ENCODE assay signal across 1 cellular context in genomic region chr9:135792268-135793128, GRCh38.
TF ChIP-seq lines count a peak whose summit lies in the region.

No MANE protein-coding gene starts in this region.

TF ChIP-seq in H1, 55 proteins besides CTCF, POLR2A, EP300 and RAD21 (continued from another document):
- no peak for TF ChIP-seq CHD7 (IDR thresholded peaks at IDR 0.05; ENCODE audit: insufficient replicate concordance, low read length)
- TF ChIP-seq BRCA1 (IDR thresholded peaks at IDR 0.05; ENCODE audit: low read depth, low read length): no peak
- no peak for TF ChIP-seq HDAC2 (IDR thresholded peaks at IDR 0.05; ENCODE audit: borderline replicate concordance in 1 of 2, low read depth in 2 of 2, low read length in 2 of 2)
- no peak for TF ChIP-seq NANOG (IDR thresholded peaks at IDR 0.05; ENCODE audit: insufficient read depth, low read depth, low read length, poor library complexity, severe bottlenecking)
- TF ChIP-seq CBX5 (IDR thresholded peaks at IDR 0.05; ENCODE audit: low read depth, low read length): no peak
- no peak for TF ChIP-seq BACH1 (IDR thresholded peaks at IDR 0.05; ENCODE audit: low read length)
- no peak for TF ChIP-seq TAF7 (optimal IDR thresholded peaks at IDR 0.05; ENCODE audit: borderline replicate concordance, low read depth, low read length)
- TF ChIP-seq TCF12 (IDR thresholded peaks at IDR 0.05; ENCODE audit: low read depth, low read length): no peak
- TF ChIP-seq TBP (IDR thresholded peaks at IDR 0.05; ENCODE audit: low read depth, low read length): no peak
- no peak for TF ChIP-seq RNF2 (IDR thresholded peaks at IDR 0.05; ENCODE audit: borderline replicate concordance, low read depth, low read length, missing control alignments, poor library complexity, severe bottlenecking)
